In genomic region chr16:67403976-67404555, GRCh38 we compare ENCODE assay signal across 18 cellular contexts. TPM values are rescaled to one million over a fixed set of nuclear protein-coding genes. Genes with fewer than 3 reads are reported as not detected.
DNase-seq lines count a peak whose midpoint lies in the region; ATAC-seq and TF ChIP-seq lines count a peak whose summit lies in the region.
"Had no signal": no experiment of that assay in that cellular context is flagged by ENCODE, and none has a peak within 500 bp of the region (broad histone marks: within the 10 kb centered on the region; RNA-seq: fewer than 3 reads in every experiment).

No MANE protein-coding gene starts in this region.

- TF ChIP-seq POLR2A in upper lobe of left lung (IDR thresholded peaks at IDR 0.05), result no peak

- peak; percentile 25 for DNase-seq in DMS53 (lab: John Stamatoyannopoulos, UW)
- no peak for DNase-seq in DMS53 treated with DMSO at 0.1 percent for 48 hours (lab: John Stamatoyannopoulos, UW; ENCODE audit: unreplicated experiment)
- DNase-seq in epithelial cell of esophagus (ENCODE audit: low read depth), result peak; percentile 30
- DNase-seq in upper lobe of left lung, result peak in 1 of 2 donors; percentile 36
- no peak for DNase-seq in activated naive CD4-positive, alpha-beta T cell treated with Interleukin-2 at 50 U/mL for 16 hours
- no peak for DNase-seq in central memory CD4-positive, alpha-beta T cell
- DNase-seq: activated CD4-positive, CD25-positive, alpha-beta regulatory T cell; C1 segment of cervical spinal cord; DND-41; effector CD8-positive, alpha-beta T cell; NCI-H1694; NCI-H446; T-helper 1 cell had no signal

- peak in 1 of 2 donors; percentile 4 for ATAC-seq in upper lobe of left lung (ENCODE audit: low FRiP score in 2 of 2)
- ATAC-seq in HG03175 (IDR thresholded peaks at IDR 0.05; ENCODE audit: unreplicated experiment), result no peak

- 52 to 57% methylated on average over 10 to 12 of the region's 12 CpGs for WGBS in upper lobe of left lung, 2 donors

- H3K27me3 ChIP-seq in mucosa of rectum (ENCODE audit: control insufficient read depth in 2 of 2, insufficient read depth in 2 of 2, low read length in 2 of 2), result no peaks in the 10 kb centered on the region
- H3K27me3 ChIP-seq in upper lobe of left lung, result no peaks in the 10 kb centered on the region

- no peaks in the 10 kb centered on the region for H3K36me3 ChIP-seq in mucosa of rectum (ENCODE audit: control insufficient read depth in 2 of 2, insufficient read depth in 2 of 2, low read length in 2 of 2)
- H3K36me3 ChIP-seq in upper lobe of left lung, result no peaks in the 10 kb centered on the region

- TF ChIP-seq EP300 in upper lobe of left lung (IDR thresholded peaks at IDR 0.05), result no peak

- H3K9me3 ChIP-seq in mucosa of rectum (ENCODE audit: control insufficient read depth in 2 of 2, low read length in 2 of 2) (no peaks in the 10 kb centered on the region), upper lobe of left lung (no peaks in the 10 kb centered on the region)

- H3K4me3 ChIP-seq in epithelial cell of esophagus (ENCODE audit: low read length) (no peak overlapping the region), mucosa of rectum (ENCODE audit: low read length in 2 of 2) (no peak overlapping the region), upper lobe of left lung (no peak overlapping the region)

- TF ChIP-seq CTCF in epithelial cell of esophagus (IDR thresholded peaks at IDR 0.05; ENCODE audit: insufficient read depth, low read depth, low read length, missing control alignments) (no peak), upper lobe of left lung (IDR thresholded peaks at IDR 0.05) (no peak)

- peaks cover 20 to 31% of the 10 kb centered on the region in 2 donors for H3K4me1 ChIP-seq in mucosa of rectum (ENCODE audit: control insufficient read depth in 2 of 2, insufficient read depth in 2 of 2, low read length in 2 of 2)
- peaks cover 17 to 31% (median 21%) of the 10 kb centered on the region in 4 donors for H3K4me1 ChIP-seq in upper lobe of left lung

- H3K27ac ChIP-seq in mucosa of rectum (ENCODE audit: low read depth in 2 of 2, low read length in 2 of 2) (peak overlapping the region; percentile 94 to 95), upper lobe of left lung (peak overlapping the region; percentile 66 to 77 (median 76))

- H3K9ac ChIP-seq in mucosa of rectum (ENCODE audit: low read depth in 1 of 2, low read length in 2 of 2), result peak overlapping the region; percentile 74 to 77

RNA-seq across cellular contexts. Expression of gene TPPP3, which starts 10.8 kb away (rescaled TPM):
- total RNA-seq in upper lobe of left lung, result 100 to 1,000 TPM in 4 of 6 donors, 10 to 100 TPM in 2; 40.0 to 167 (median 112) TPM
- total RNA-seq: activated CD8-positive, alpha-beta memory T cell treated with anti-CD3 and anti-CD28 coated beads for 36 hours; activated T-helper 2 cell treated with anti-CD3 and anti-CD28 coated beads, Interferon-gamma antibody, Interleukin-2, Interleukin-4, amounts not matched to agents 10 μg/mL and 5 μg/mL and 100 μg/mL, durations not matched to agents 14 hours and 24 hours and 36 hours had no signal

RNA-seq across cellular contexts. Expression of gene ZDHHC1, which starts 12.2 kb away (rescaled TPM):
- total RNA-seq in upper lobe of left lung, result 10 to 100 TPM; 14.7 to 49.2 (median 21.4) TPM

RNA-seq across cellular contexts. Expression of gene HSD11B2, which starts 26.9 kb away (rescaled TPM):
- 1 to 10 TPM in 5 of 6 donors, under 1 TPM in 1; 0.78 to 5.0 (median 1.6) TPM for total RNA-seq in upper lobe of left lung
- total RNA-seq: A172 had no signal

Comparison
In these comparisons a context has a peak if more than half of its experiments do, and no peak if none do; other contexts are left out.
1. DNase-seq: peak in DMS53 (single experiment) and epithelial cell of esophagus (single experiment); none in DMS53 treated with DMSO at 0.1 percent for 48 hours (single experiment), activated naive CD4-positive, alpha-beta T cell treated with Interleukin-2 at 50 U/mL for 16 hours (single experiment) and central memory CD4-positive, alpha-beta T cell (single experiment).